Comparison of ENCODE assay signal across 29 cellular contexts in genomic region chrX:10966057-10966456, GRCh38.
"Had no signal": no experiment of that assay in that cellular context is flagged by ENCODE, and none has a peak within 500 bp of the region (broad histone marks: within the 10 kb centered on the region; RNA-seq: fewer than 3 reads in every experiment).

No MANE protein-coding gene starts in this region.

- H3K79me2 ChIP-seq: parathyroid adenoma had no signal

- H3K9ac ChIP-seq: parathyroid adenoma had no signal

- DNase-seq: naive thymus-derived CD8-positive, alpha-beta T cell; nephron progenitor cell; nucleus accumbens; posterior cingulate gyrus; psoas muscle; right cardiac atrium; spleen; stimulated activated CD4-positive, alpha-beta T cell treated with anti-CD3 and anti-CD28 coated beads, Interleukin-12 subunit alpha, Interleukin-12 subunit beta, amount 100 ng/mL, for 4 hours; stimulated activated CD4-positive, alpha-beta T cell treated with anti-CD3 and anti-CD28 coated beads, Interleukin-1b, Interleukin-23, amount 100 ng/mL, for 48 hours; stimulated activated CD4-positive, alpha-beta T cell treated with anti-CD3 and anti-CD28 coated beads, Interleukin-4, amount 100 ng/mL, for 1 hour; stimulated activated CD4-positive, alpha-beta T cell treated with anti-CD3 and anti-CD28 coated beads, Interleukin-4, amount 100 ng/mL, for 4 hours; stimulated activated CD8-positive, alpha-beta memory T cell treated with anti-CD3 and anti-CD28 coated beads, Interleukin-4, amount 100 ng/mL, for 48 hours; stimulated activated naive CD4-positive, alpha-beta T cell; stimulated activated naive CD8-positive, alpha-beta T cell treated with anti-CD3 and anti-CD28 coated beads, Interleukin-15, amount 100 ng/mL, for 72 hours; stimulated activated naive CD8-positive, alpha-beta T cell treated with anti-CD3 and anti-CD28 coated beads, Interleukin-15, Interleukin-2, amounts not matched to agents 100 U/mL and 50 U/mL, for 24 hours; substantia nigra; testis; tibial artery; transverse colon; upper lobe of right lung; uterus had no signal

- H3K4me1 ChIP-seq: parathyroid adenoma, psoas muscle, spleen, suprapubic skin, testis, transverse colon, upper lobe of right lung, uterus had no signal

- H3K4me3 ChIP-seq: psoas muscle, skin epidermis, smooth muscle cell, spleen, suprapubic skin, testis, tibial artery, transverse colon, upper lobe of right lung, uterus had no signal

- H3K9me3 ChIP-seq: neutrophil, psoas muscle, suprapubic skin, testis, tibial artery, transverse colon, upper lobe of right lung, uterus had no signal

- H3K27me3 ChIP-seq: neutrophil, spleen, suprapubic skin, testis, tibial artery, transverse colon, upper lobe of right lung, uterus had no signal

- H3K4me2 ChIP-seq: smooth muscle cell had no signal

- H3K27ac ChIP-seq: neutrophil, parathyroid adenoma, psoas muscle, skin epidermis, spleen, suprapubic skin, testis, tibial artery, transverse colon, upper lobe of right lung, uterus had no signal

- H2AFZ ChIP-seq: parathyroid adenoma had no signal

- H3K36me3 ChIP-seq: neutrophil, spleen, suprapubic skin, tibial artery, transverse colon, upper lobe of right lung, uterus had no signal

- ATAC-seq: naive thymus-derived CD8-positive, alpha-beta T cell; natural killer cell treated with Interleukin-12 subunit alpha and Interleukin-12 subunit beta and Interleukin-15 and Interleukin-18, amount 100 ng/mL, for 72 hours; psoas muscle; right cardiac atrium; sciatic nerve; stimulated activated memory B cell treated with anti-CD40 and anti-IgM and Interleukin-4, amounts not matched to agents 10 μg/mL and 1 μg/mL and 100 μg/mL, for 72 hours; stimulated activated naive CD8-positive, alpha-beta T cell treated with anti-CD3 and anti-CD28 coated beads, Interleukin-15, amount 100 ng/mL, for 72 hours; stimulated activated naive CD8-positive, alpha-beta T cell treated with anti-CD3 and anti-CD28 coated beads, Interleukin-15, Interleukin-2, amounts not matched to agents 100 U/mL and 50 U/mL, for 24 hours; upper lobe of right lung had no signal
